ENCODE assay signal across 9 cellular contexts in the genomic region with DNA sequence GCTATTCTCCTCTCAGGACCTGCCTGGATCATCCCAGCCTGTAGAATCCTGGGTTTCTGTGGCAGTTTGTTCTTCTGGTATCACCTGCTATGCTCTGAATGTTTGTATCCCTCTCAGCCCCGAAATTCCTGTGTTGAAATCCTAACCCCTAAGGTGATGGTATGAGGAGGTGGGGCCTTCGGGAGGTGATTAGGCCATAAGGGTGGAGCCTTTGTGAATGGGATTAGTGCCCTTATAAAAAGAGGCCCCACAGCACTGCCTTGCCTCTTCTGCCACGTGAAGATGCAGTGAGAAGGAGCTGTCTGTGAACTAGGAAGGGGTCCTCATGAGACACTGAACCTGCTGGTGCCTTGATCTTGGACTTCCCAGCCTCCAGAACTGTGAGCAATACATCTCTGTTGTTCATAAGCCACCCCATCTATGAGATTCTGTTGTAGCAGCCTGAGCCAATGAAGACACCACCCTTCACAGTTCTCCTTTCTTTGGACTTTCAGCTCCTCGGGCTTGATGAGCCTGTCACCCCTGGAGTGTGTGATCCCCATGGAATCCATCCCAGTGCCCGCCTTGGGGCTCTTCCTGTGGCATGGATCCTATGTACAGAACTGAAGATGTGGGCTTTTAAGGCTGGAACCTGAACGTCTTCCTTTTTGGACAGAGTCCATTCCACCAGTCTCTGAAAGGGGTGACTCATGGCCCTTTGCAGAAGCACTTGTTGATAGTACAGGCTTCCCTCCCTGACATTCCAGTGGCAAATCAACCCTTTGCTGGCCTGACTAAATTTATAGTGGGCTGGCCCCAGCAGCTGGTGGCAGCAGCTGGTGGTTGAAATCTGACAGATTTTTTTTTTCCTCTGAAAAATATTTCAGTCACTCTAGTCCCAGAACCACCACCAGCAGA.
DNase-seq lines count a peak whose midpoint lies in the region; ATAC-seq and TF ChIP-seq lines count a peak whose summit lies in the region.
"Had no signal": no experiment of that assay in that cellular context is flagged by ENCODE, and none has a peak within 500 bp of the region (broad histone marks: within the 10 kb centered on the region; RNA-seq: fewer than 3 reads in every experiment).

No MANE protein-coding gene starts in this region.

- BruUV-seq in HCT116 (replicated peaks; lab: Mats Ljungman, UMichigan), result no TSS peak

- H3K27me3 ChIP-seq in HCT116 (ENCODE audit: insufficient read depth, low read length) (no peaks in the 10 kb centered on the region), stomach smooth muscle (ENCODE audit: control insufficient read depth in 1 of 2, insufficient read depth in 2 of 2, low read length in 2 of 2) (no peaks in the 10 kb centered on the region)

- peak; percentile 88 for ATAC-seq in HCT116
- ATAC-seq in HG03439 (IDR thresholded peaks at IDR 0.05; ENCODE audit: unreplicated experiment), result no peak
- ATAC-seq in GM18858 (IDR thresholded peaks at IDR 0.05; ENCODE audit: unreplicated experiment), result no peak
- ATAC-seq: naive thymus-derived CD4-positive, alpha-beta T cell had no signal

- H3K36me3 ChIP-seq in HCT116 (ENCODE audit: control insufficient read depth in 1 of 2, insufficient read depth in 2 of 2, low read length in 2 of 2), result no peaks in the 10 kb centered on the region
- H3K36me3 ChIP-seq in stomach smooth muscle (ENCODE audit: control insufficient read depth in 2 of 2, insufficient read depth in 2 of 2, low read length in 2 of 2), result no peaks in the 10 kb centered on the region

- H3K9ac ChIP-seq in HCT116 (ENCODE audit: low read length) (no peak overlapping the region), stomach smooth muscle (ENCODE audit: low read length in 2 of 2) (peak overlapping the region; percentile 75 to 89)

- TF ChIP-seq RAD21 in HCT116 (IDR thresholded peaks at IDR 0.05; ENCODE audit: low read depth), result 0 out of 2 replicates have a peak, but pooled peaks have one; percentile 3

- H3K9me3 ChIP-seq in HCT116 (ENCODE audit: control insufficient read depth in 1 of 2, insufficient read depth in 1 of 2, low read depth in 1 of 2, low read length in 2 of 2), result no peaks in the 10 kb centered on the region
- peaks cover 0 to 2% of the 10 kb centered on the region in 2 donors for H3K9me3 ChIP-seq in stomach smooth muscle (ENCODE audit: control insufficient read depth in 2 of 2, low read length in 2 of 2)

- H3K4me1 ChIP-seq in HCT116 (ENCODE audit: control insufficient read depth in 1 of 2, insufficient read depth in 2 of 2, low read length in 2 of 2) (peaks cover 28 to 32% of the 10 kb centered on the region in 2 experiments), stomach smooth muscle (ENCODE audit: control insufficient read depth, insufficient read depth, low read length) (peaks cover 50% of the 10 kb centered on the region)

- no peak for TF ChIP-seq CTCF in HCT116 (IDR thresholded peaks at IDR 0.05 in 2 of 3, conservative IDR thresholded peaks at IDR 0.05 in 1 of 3; ENCODE audit: borderline replicate concordance in 1 of 3, insufficient read depth in 1 of 3, low read depth in 2 of 3, low read length in 2 of 3)

- H3K79me2 ChIP-seq in HCT116 (ENCODE audit: insufficient read depth, low read length), result peaks cover 16% of the 10 kb centered on the region

- CTCF ChIA-PET in HCT116 (lab: Charles Lee), result interaction anchor here (0.8 to 2.3 kb wide), 3 partner anchors 14 to 16 kb away, joined by 4 to 7 read pairs (median 5); no protein-coding TSS in a partner anchor

- RAD21 ChIA-PET in HCT116 (lab: Charles Lee; ENCODE audit: low non-redundant PET in 1 of 2, low total read pairs in 2 of 2, uncharacterized antibody in 2 of 2, unreplicated experiment in 2 of 2), result no interaction called here

- H3K9me2 ChIP-seq in HCT116 (ENCODE audit: insufficient read depth), result no peaks in the 10 kb centered on the region

- no peak overlapping the region for H2AFZ ChIP-seq in HCT116 (ENCODE audit: low read depth, low read length, poor library complexity, severe bottlenecking)

- POLR2A ChIA-PET in HCT116 (lab: Charles Lee), result interaction anchor here (0.6 to 1.9 kb wide), 2 partner anchors 14 to 25 kb away, joined by 4 to 7 read pairs; no protein-coding TSS in a partner anchor

- intact Hi-C loops in HCT116 (cut with micrococcal nuclease), result no loop called here

- DNase-seq in HCT116 (ENCODE audit: low read depth, low spot score) (peak; percentile 58), amniotic stem cell (lab: John Stamatoyannopoulos, UW) (peak; percentile 84), hepatic stellate cell (ENCODE audit: low spot score) (peak; percentile 95), Kasumi-1 (lab: John Stamatoyannopoulos, UW) (no peak)
- DNase-seq in stimulated activated CD4-positive, alpha-beta T cell treated with anti-CD3 and anti-CD28 coated beads, Interleukin-15, amount 100 ng/mL, for 24 hours, result no peak
- DNase-seq: naive thymus-derived CD4-positive, alpha-beta T cell had no signal

- H3K4me3 ChIP-seq in HCT116 (replicated peaks in 1 of 2; ENCODE audit: low read depth in 1 of 2, low read length in 2 of 2), result no peak overlapping the region
- peak overlapping the region; percentile 73 for H3K4me3 ChIP-seq in stomach smooth muscle (ENCODE audit: low read length in 2 of 2)

- no peaks in the 10 kb centered on the region for H4K20me1 ChIP-seq in HCT116 (ENCODE audit: insufficient read depth)

- no peak for TF ChIP-seq POLR2A in HCT116 (IDR thresholded peaks at IDR 0.05; ENCODE audit: borderline replicate concordance, extremely low read depth, insufficient read depth, insufficient read length)

- H3K4me2 ChIP-seq in HCT116 (ENCODE audit: low read length), result peak overlapping the region; percentile 58

- H3K27ac ChIP-seq in HCT116 (ENCODE audit: low read depth, low read length) (peak overlapping the region; percentile 21; the same call in 1 of the 2 replicates), stomach smooth muscle (ENCODE audit: low read length) (peak overlapping the region; percentile 94)

TF ChIP-seq in HCT116, 20 proteins besides CTCF, POLR2A, EP300 and RAD21:
- TF ChIP-seq ELF1 (IDR thresholded peaks at IDR 0.05; ENCODE audit: borderline replicate concordance, low read depth), result no peak; the same call in 1 of the 2 replicates
- TF ChIP-seq, protein P1, sequence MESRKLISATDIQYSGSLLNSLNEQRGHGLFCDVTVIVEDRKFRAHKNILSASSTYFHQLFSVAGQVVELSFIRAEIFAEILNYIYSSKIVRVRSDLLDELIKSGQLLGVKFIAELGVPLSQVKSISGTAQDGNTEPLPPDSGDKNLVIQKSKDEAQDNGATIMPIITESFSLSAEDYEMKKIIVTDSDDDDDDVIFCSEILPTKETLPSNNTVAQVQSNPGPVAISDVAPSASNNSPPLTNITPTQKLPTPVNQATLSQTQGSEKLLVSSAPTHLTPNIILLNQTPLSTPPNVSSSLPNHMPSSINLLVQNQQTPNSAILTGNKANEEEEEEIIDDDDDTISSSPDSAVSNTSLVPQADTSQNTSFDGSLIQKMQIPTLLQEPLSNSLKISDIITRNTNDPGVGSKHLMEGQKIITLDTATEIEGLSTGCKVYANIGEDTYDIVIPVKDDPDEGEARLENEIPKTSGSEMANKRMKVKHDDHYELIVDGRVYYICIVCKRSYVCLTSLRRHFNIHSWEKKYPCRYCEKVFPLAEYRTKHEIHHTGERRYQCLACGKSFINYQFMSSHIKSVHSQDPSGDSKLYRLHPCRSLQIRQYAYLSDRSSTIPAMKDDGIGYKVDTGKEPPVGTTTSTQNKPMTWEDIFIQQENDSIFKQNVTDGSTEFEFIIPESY (IDR thresholded peaks at IDR 0.05; ENCODE audit: extremely low read depth, insufficient replicate concordance, low read length), result no peak
- TF ChIP-seq SP1 (IDR thresholded peaks at IDR 0.05; ENCODE audit: low read depth), result peak; percentile 63
- TF ChIP-seq JUND (IDR thresholded peaks at IDR 0.05), result peak; percentile 80
- peak; percentile 30 for TF ChIP-seq YY1 (IDR thresholded peaks at IDR 0.05; ENCODE audit: extremely low read depth, insufficient replicate concordance, low read depth, low read length)
- TF ChIP-seq CBX3 (IDR thresholded peaks at IDR 0.05; ENCODE audit: low read depth), result peak; percentile 45; the same call in 1 of the 2 replicates
- peak; percentile 73 for TF ChIP-seq FOSL1 (IDR thresholded peaks at IDR 0.05; ENCODE audit: low read depth)
- TF ChIP-seq, protein P2, sequence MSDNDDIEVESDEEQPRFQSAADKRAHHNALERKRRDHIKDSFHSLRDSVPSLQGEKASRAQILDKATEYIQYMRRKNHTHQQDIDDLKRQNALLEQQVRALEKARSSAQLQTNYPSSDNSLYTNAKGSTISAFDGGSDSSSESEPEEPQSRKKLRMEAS (IDR thresholded peaks at IDR 0.05), result peak; percentile 45; the same call in 1 of the 2 replicates
TF ChIP-seq in HCT116: peak in this region for 6.

Comparison
In these comparisons a context has a peak if more than half of its experiments do, and no peak if none do; other contexts are left out.
1. DNase-seq: peak in HCT116 (single experiment), amniotic stem cell (single experiment) and hepatic stellate cell (single experiment); none in stimulated activated CD4-positive, alpha-beta T cell treated with anti-CD3 and anti-CD28 coated beads, Interleukin-15, amount 100 ng/mL, for 24 hours (single experiment) and Kasumi-1 (0 of 2).
2. H3K4me3 ChIP-seq: peak in stomach smooth muscle (2 of 2); none in HCT116 (0 of 2).